25 cellular contexts compared by ENCODE assay signal in genomic region chr3:22939349-22939748, GRCh38.
DNase-seq lines count a peak whose midpoint lies in the region; ATAC-seq and TF ChIP-seq lines count a peak whose summit lies in the region.
"Had no signal": no experiment of that assay in that cellular context is flagged by ENCODE, and none has a peak within 500 bp of the region (broad histone marks: within the 10 kb centered on the region; RNA-seq: fewer than 3 reads in every experiment).

No MANE protein-coding gene starts in this region.

- H3K4me3 ChIP-seq in astrocyte of the spinal cord (ENCODE audit: low read depth, low read length) (no peak overlapping the region), fibroblast of the aortic adventitia (ENCODE audit: low read depth, low read length) (no peak overlapping the region), skeletal muscle cell (ENCODE audit: low read depth, low read length) (no peak overlapping the region)
- H3K4me3 ChIP-seq: neural progenitor cell, PC-9, SJSA1, skin epidermis, thoracic aorta had no signal

- no peak for ATAC-seq in GM21390 (IDR thresholded peaks at IDR 0.05; ENCODE audit: unreplicated experiment)
- ATAC-seq: HCT116; stimulated activated effector memory CD8-positive, alpha-beta T cell treated with anti-CD3 and anti-CD28 coated beads, Interleukin-12 subunit alpha, Interleukin-12 subunit beta, amount 100 ng/mL, for 72 hours had no signal

- in situ Hi-C loops in astrocyte of the spinal cord (cut with HindIII; ENCODE audit: low sequenced_read_pairs) = no loop called here

- DNase-seq in NCI-H2029 (lab: John Stamatoyannopoulos, UW) (peak; percentile 50), astrocyte of the spinal cord (ENCODE audit: low read depth, low spot score) (peak; percentile 18), fibroblast of the aortic adventitia (ENCODE audit: low read depth) (peak; percentile 30), skeletal muscle cell (ENCODE audit: low read depth) (peak; percentile 18), ureter (ENCODE audit: low spot score) (no peak)
- no peak for DNase-seq in activated naive CD4-positive, alpha-beta T cell treated with Interleukin-2 at 50 U/mL for 16 hours
- DNase-seq: activated CD4-positive, alpha-beta T cell treated with anti-CD3 and anti-CD28 coated beads, Interleukin-2, amount 10 ng/mL, durations not matched to agents 24 days and 14 days; cerebellar nuclear complex; effector memory CD4-positive, alpha-beta T cell; hippocampal formation; islet precursor cell; MM.1S; NCI-H1694; NCI-H226; NCI-H748 treated with DMSO at 0.1 percent for 48 hours; PC-9; stimulated activated CD4-positive, alpha-beta T cell treated with anti-CD3 and anti-CD28 coated beads, Interleukin-1b, Interleukin-23, amount 100 ng/mL, for 48 hours; T-helper 2 cell had no signal

- TF ChIP-seq CTCF in astrocyte of the spinal cord (IDR thresholded peaks at IDR 0.05; ENCODE audit: low read depth, low read length) (no peak), fibroblast of the aortic adventitia (IDR thresholded peaks at IDR 0.05; ENCODE audit: insufficient read depth, low read length) (no peak)

Comparison
In these comparisons a context has a peak if more than half of its experiments do, and no peak if none do; other contexts are left out.
1. DNase-seq: peak in NCI-H2029 (single experiment), astrocyte of the spinal cord (single experiment), fibroblast of the aortic adventitia (single experiment) and skeletal muscle cell (single experiment); none in activated naive CD4-positive, alpha-beta T cell treated with Interleukin-2 at 50 U/mL for 16 hours (single experiment) and ureter (single experiment).